ENCODE assay signal across 15 cellular contexts in the genomic region with DNA sequence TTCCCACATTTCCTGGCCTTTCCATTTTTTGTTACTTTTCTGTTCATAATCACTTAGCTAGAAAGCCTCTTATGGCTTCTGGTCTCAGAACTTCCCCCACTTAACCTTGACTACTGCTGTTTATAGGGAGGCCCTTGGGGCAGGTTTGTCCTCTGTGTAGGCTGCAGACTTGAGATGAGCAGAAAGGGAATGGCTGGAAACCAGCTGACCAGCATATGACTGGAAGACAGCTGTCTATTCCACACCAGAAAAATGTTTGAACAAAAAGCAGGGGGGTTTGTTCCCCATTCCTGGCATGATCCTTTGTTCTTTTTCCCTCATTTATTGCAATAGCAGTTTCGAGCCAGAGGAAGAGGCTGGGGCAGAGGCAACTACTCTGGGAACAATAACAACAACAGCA. TPM values are rescaled to one million over a fixed set of nuclear protein-coding genes. Genes with fewer than 3 reads are reported as not detected.
A peak's percentile ranks its signal among the peaks of the same experiment; 100 is the strongest.
DNase-seq lines count a peak whose midpoint lies in the region; ATAC-seq, FAIRE-seq and TF ChIP-seq lines count a peak whose summit lies in the region.
"Had no signal": no experiment of that assay in that cellular context is flagged by ENCODE, and none has a peak within 500 bp of the region (broad histone marks: within the 10 kb centered on the region; RNA-seq: fewer than 3 reads in every experiment).

No MANE protein-coding gene starts in this region.

- peak overlapping the region; percentile 74; the same call in 1 of the 2 replicates for H3K27ac ChIP-seq in VCaP
- H3K27ac ChIP-seq in pancreas: peak overlapping the region in 3 of 4 donors; percentile 5 to 80 (median 67)

- no TSS peak for BruUV-seq in Calu3 (replicated peaks; lab: Mats Ljungman, UMichigan)

- no peak overlapping the region for H3K4me3 ChIP-seq in pancreas
- H3K4me3 ChIP-seq: GM12878 had no signal

- DNase-seq in Calu3 (no peak), epidermal melanocyte (ENCODE audit: insufficient read length, low spot score) (peak; percentile 51), pancreas (no peak), NCI-H226 (no peak), germinal center (ENCODE audit: low spot score) (no peak)
- DNase-seq: activated CD4-positive, alpha-beta T cell treated with anti-CD3 and anti-CD28 coated beads, Interleukin-2, amount 50 U/mL, for 48 hours; NCI-H1417; NCI-H510A; right cardiac atrium; stimulated activated CD4-positive, alpha-beta T cell treated with anti-CD3 and anti-CD28 coated beads, Interleukin-4, amount 100 ng/mL, for 4 hours; stimulated activated naive CD4-positive, alpha-beta T cell had no signal

- TF ChIP-seq CTCF in Calu3 (IDR thresholded peaks at IDR 0.05; ENCODE audit: unreplicated experiment): no peak
- no peak for TF ChIP-seq CTCF in VCaP (conservative IDR thresholded peaks at IDR 0.05)
- no peak for TF ChIP-seq CTCF in pancreas (IDR thresholded peaks at IDR 0.05)

- H3K4me3 Mint-ChIP-seq in Calu3 (ENCODE audit: low read depth, unreplicated experiment): no peak overlapping the region

- peak overlapping the region; percentile 94 for H3K27ac Mint-ChIP-seq in Calu3 (ENCODE audit: unreplicated experiment)

- no peak for FAIRE-seq in pancreas (lab: Jason Lieb, UNC)
- FAIRE-seq: GM12878 had no signal

- no peaks in the 10 kb centered on the region for H3K9me3 ChIP-seq in pancreas

- ATAC-seq in pancreas (no peak), HG02571 (IDR thresholded peaks at IDR 0.05; ENCODE audit: unreplicated experiment) (no peak), esophagus mucosa (no peak)
- ATAC-seq: GM12878, right cardiac atrium had no signal

- intact Hi-C loops in Calu3 (cut with micrococcal nuclease; ENCODE audit: unreplicated experiment): loop anchor here (2.0 kb wide), 1 partner anchor 120 kb away; no protein-coding TSS in a partner anchor
- intact Hi-C loops in pancreas (cut with DNase I): no loop called here

- H3K36me3 ChIP-seq in pancreas: peaks cover 0 to 49% (median 20%) of the 10 kb centered on the region in 3 donors

- no peaks in the 10 kb centered on the region for H3K27me3 Mint-ChIP-seq in Calu3 (ENCODE audit: unreplicated experiment)

- peaks cover 22% of the 10 kb centered on the region for H3K4me1 Mint-ChIP-seq in Calu3 (ENCODE audit: low read depth, unreplicated experiment)

- no peaks in the 10 kb centered on the region for H3K9me3 Mint-ChIP-seq in Calu3 (ENCODE audit: low read depth, unreplicated experiment)

- CTCF ChIA-PET in Calu3 (lab: Charles Lee): interaction anchor here (0.6 to 1.5 kb wide), 2 partner anchors 42 to 1239 kb away, joined by 5 to 8 read pairs; no protein-coding TSS in a partner anchor

- WGBS in pancreas, 2 donors: 72 to 83% methylated on average over 1 of the region's 1 CpG

- peaks cover 77% of the 10 kb centered on the region for H3K36me3 Mint-ChIP-seq in Calu3 (ENCODE audit: insufficient read depth, unreplicated experiment)

- H3K4me1 ChIP-seq in pancreas: peaks cover 0 to 7% (median 0%) of the 10 kb centered on the region in 3 donors

- no peaks in the 10 kb centered on the region for H3K27me3 ChIP-seq in pancreas

RNA-seq across cellular contexts. Expression of a gene that starts 4.9 kb away (rescaled TPM):
- 12.1 and 13.2 TPM in 2 replicates for total RNA-seq in Calu3 (2022)
- total RNA-seq in pancreas: 1 to 10 TPM in 2 of 6 donors, under 1 TPM in 4; 0.41 to 1.7 (median 0.58) TPM
- polyA plus RNA-seq in pancreas: 1 to 10 TPM; 1.7 to 2.6 TPM
- 9.2 TPM for total RNA-seq in esophagus mucosa

RNA-seq across cellular contexts. Expression of a gene that starts 22.2 kb away (rescaled TPM):
- total RNA-seq in Calu3 (2022) (10.1 and 11.2 TPM in 2 replicates), pancreas (10 to 100 TPM in 1 of 6 donors, 1 to 10 TPM in 5; 3.3 to 11.4 (median 3.9) TPM), esophagus mucosa (3.7 TPM)
- polyA plus RNA-seq in pancreas: 10 to 100 TPM; 13.3 to 14.0 TPM
